ENCODE assay signal across 8 cellular contexts in the genomic region with DNA sequence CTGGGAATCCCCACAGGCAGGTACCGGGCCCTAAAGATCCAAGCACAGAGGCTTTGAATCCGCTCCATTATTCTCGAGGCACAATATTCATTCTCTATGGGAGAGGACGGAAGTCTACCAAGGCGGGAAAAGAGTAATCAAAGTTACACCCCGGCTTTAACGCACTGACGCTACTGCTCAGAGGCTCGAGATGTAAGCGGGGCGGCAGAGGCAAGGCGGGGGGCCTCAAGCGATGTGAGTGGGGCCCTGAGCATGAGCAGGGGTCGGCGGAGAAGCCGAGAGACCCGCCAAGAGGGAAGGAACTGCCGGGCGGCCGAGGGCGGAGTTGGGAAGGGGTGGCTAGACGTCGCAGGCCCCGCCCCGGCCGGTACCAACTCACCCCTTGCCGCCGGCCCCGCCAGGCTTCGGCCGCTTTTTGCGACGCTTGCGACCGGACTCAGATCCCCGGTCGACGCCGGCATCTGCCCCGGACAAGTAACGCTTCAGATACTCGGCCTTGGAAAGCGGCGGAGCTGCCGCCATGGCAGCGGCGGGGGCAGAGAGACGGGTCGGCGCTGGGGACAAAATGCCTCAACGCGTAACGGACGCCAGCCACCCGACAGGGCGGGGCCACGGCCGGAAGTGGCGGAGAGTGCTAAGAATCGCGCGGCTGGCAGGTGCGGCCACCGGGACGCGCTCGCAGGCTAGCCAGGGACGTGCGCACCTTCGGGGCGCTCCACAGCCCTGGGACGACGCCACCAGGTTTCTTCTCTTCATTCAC. TPM values are rescaled to one million over a fixed set of nuclear protein-coding genes. Genes with fewer than 3 reads are reported as not detected.
A peak's percentile ranks its signal among the peaks of the same experiment; 100 is the strongest.
DNase-seq lines count a peak whose midpoint lies in the region; ATAC-seq and TF ChIP-seq lines count a peak whose summit lies in the region.

A gene with protein sequence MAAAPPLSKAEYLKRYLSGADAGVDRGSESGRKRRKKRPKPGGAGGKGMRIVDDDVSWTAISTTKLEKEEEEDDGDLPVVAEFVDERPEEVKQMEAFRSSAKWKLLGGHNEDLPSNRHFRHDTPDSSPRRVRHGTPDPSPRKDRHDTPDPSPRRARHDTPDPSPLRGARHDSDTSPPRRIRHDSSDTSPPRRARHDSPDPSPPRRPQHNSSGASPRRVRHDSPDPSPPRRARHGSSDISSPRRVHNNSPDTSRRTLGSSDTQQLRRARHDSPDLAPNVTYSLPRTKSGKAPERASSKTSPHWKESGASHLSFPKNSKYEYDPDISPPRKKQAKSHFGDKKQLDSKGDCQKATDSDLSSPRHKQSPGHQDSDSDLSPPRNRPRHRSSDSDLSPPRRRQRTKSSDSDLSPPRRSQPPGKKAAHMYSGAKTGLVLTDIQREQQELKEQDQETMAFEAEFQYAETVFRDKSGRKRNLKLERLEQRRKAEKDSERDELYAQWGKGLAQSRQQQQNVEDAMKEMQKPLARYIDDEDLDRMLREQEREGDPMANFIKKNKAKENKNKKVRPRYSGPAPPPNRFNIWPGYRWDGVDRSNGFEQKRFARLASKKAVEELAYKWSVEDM (minus strand): TSS at position 545 of the 760 bp plus-strand sequence. CDS start 23 bp downstream, at position 522.

- 0% methylated on average over 53 to 73 of the region's 73 CpGs for WGBS in stomach, 5 donors

- no peak for TF ChIP-seq EP300 in stomach (IDR thresholded peaks at IDR 0.05)

- no peaks in the 10 kb centered on the region for H3K27me3 ChIP-seq in GM23338 (ENCODE audit: insufficient read depth)
- no peaks in the 10 kb centered on the region for H3K27me3 ChIP-seq in stomach

- 0 out of 2 replicates have a peak, but pooled peaks cover 5% of the 10 kb centered on the region for H3F3A ChIP-seq in GM23338 (replicated peaks; ENCODE audit: low read depth)

- H3K79me2 ChIP-seq in GM23338 (replicated peaks; ENCODE audit: insufficient read depth): peaks cover 34% of the 10 kb centered on the region

- no peaks in the 10 kb centered on the region for H3K9me2 ChIP-seq in GM23338 (ENCODE audit: insufficient read depth)

- TF ChIP-seq CTCF in GM23338 (conservative IDR thresholded peaks at IDR 0.05; ENCODE audit: low read depth in 2 of 2): no peak
- TF ChIP-seq CTCF in LNCaP clone FGC (IDR thresholded peaks at IDR 0.05; ENCODE audit: control insufficient read depth, extremely low read depth, insufficient read depth): no peak; the same call in 1 of the 2 replicates
- TF ChIP-seq CTCF in fibroblast of the aortic adventitia (IDR thresholded peaks at IDR 0.05; ENCODE audit: insufficient read depth, low read length): no peak
- no peak for TF ChIP-seq CTCF in nephron progenitor cell (IDR thresholded peaks at IDR 0.05)
- peak in 1 of 7 experiments; percentile 8 for TF ChIP-seq CTCF in stomach (IDR thresholded peaks at IDR 0.05)

- H3K4me1 ChIP-seq in GM23338 (ENCODE audit: insufficient read depth) (peaks cover 20% of the 10 kb centered on the region), stomach (peaks cover 19 to 34% (median 28%) of the 10 kb centered on the region in 4 donors)

- H3K9me3 Mint-ChIP-seq in GM23338: no peaks in the 10 kb centered on the region
- H3K9me3 Mint-ChIP-seq in nephron progenitor cell: no peaks in the 10 kb centered on the region

- H3K27ac ChIP-seq in GM23338 (ENCODE audit: low read depth) (peak within 1 kb of the TSS; percentile 91), stomach (peak within 1 kb of the TSS; percentile 90 to 96 (median 94))

- H4K20me1 ChIP-seq in GM23338 (replicated peaks; ENCODE audit: insufficient read depth): no peaks in the 10 kb centered on the region

- H3K9me3 ChIP-seq in stomach: no peaks in the 10 kb centered on the region

- peak within 1 kb of the TSS; percentile 92 for H2AFZ ChIP-seq in GM23338

- H3K4me3 ChIP-seq in GM23338 (peak within 1 kb of the TSS; percentile 76), LNCaP clone FGC (ENCODE audit: low read depth, low read length) (peak within 1 kb of the TSS; percentile 98), fibroblast of the aortic adventitia (ENCODE audit: low read depth, low read length) (peak within 1 kb of the TSS; percentile 89), stomach (peak within 1 kb of the TSS; percentile 78 to 96 (median 87))

- H3K4me3 Mint-ChIP-seq in GM23338 (peak within 1 kb of the TSS; percentile 94), nephron progenitor cell (peak within 1 kb of the TSS; percentile 93)

- ATAC-seq in GM23338: peak; percentile 95

- intact Hi-C loops in stomach (cut with DNase I; ENCODE audit: low total_unique reads): no loop called here

- H3K36me3 ChIP-seq in GM23338 (ENCODE audit: insufficient read depth) (peaks cover 6% of the 10 kb centered on the region; the same call in 1 of the 2 replicates), stomach (peaks cover 8 to 44% (median 42%) of the 10 kb centered on the region in 4 donors)

- DNase-seq in EH (ENCODE audit: low read depth): peak; percentile 81
- peak; percentile 96 for DNase-seq in GM23338 (ENCODE audit: low spot score)
- peak; percentile 56 for DNase-seq in LNCaP clone FGC (ENCODE audit: low read depth)
- DNase-seq in SHP77 (lab: John Stamatoyannopoulos, UW): peak; percentile 80 to 86
- DNase-seq in activated effector memory CD4-positive, alpha-beta T cell treated with Interleukin-2 at 50 U/mL for 16 hours: peak; percentile 94
- peak; percentile 73 for DNase-seq in fibroblast of the aortic adventitia (ENCODE audit: low read depth)
- DNase-seq in nephron progenitor cell: peak; percentile 95
- DNase-seq in stomach: peak; percentile 92

- peak in 1 of 4 donors; percentile 14 for TF ChIP-seq POLR2A in stomach (IDR thresholded peaks at IDR 0.05)

- H3K36me3 Mint-ChIP-seq in GM23338 (ENCODE audit: low read depth): peaks cover 41% of the 10 kb centered on the region
- peaks cover 33% of the 10 kb centered on the region for H3K36me3 Mint-ChIP-seq in nephron progenitor cell (ENCODE audit: low read depth)

- H3K4me1 Mint-ChIP-seq in GM23338: peaks cover 20% of the 10 kb centered on the region
- peaks cover 35% of the 10 kb centered on the region for H3K4me1 Mint-ChIP-seq in nephron progenitor cell

- H3K27ac Mint-ChIP-seq in GM23338 (peak within 1 kb of the TSS; percentile 92), nephron progenitor cell (peak within 1 kb of the TSS; percentile 83)

- H3K27me3 Mint-ChIP-seq in GM23338 (ENCODE audit: insufficient read depth, low read depth, poor library complexity) (peaks cover 4% of the 10 kb centered on the region), nephron progenitor cell (ENCODE audit: low read depth, poor library complexity) (no peaks in the 10 kb centered on the region)

- H3K4me2 ChIP-seq in GM23338: peak within 1 kb of the TSS; percentile 87

TF ChIP-seq in GM23338, 12 proteins besides CTCF, POLR2A, EP300 and RAD21:
- TF ChIP-seq, protein P1, sequence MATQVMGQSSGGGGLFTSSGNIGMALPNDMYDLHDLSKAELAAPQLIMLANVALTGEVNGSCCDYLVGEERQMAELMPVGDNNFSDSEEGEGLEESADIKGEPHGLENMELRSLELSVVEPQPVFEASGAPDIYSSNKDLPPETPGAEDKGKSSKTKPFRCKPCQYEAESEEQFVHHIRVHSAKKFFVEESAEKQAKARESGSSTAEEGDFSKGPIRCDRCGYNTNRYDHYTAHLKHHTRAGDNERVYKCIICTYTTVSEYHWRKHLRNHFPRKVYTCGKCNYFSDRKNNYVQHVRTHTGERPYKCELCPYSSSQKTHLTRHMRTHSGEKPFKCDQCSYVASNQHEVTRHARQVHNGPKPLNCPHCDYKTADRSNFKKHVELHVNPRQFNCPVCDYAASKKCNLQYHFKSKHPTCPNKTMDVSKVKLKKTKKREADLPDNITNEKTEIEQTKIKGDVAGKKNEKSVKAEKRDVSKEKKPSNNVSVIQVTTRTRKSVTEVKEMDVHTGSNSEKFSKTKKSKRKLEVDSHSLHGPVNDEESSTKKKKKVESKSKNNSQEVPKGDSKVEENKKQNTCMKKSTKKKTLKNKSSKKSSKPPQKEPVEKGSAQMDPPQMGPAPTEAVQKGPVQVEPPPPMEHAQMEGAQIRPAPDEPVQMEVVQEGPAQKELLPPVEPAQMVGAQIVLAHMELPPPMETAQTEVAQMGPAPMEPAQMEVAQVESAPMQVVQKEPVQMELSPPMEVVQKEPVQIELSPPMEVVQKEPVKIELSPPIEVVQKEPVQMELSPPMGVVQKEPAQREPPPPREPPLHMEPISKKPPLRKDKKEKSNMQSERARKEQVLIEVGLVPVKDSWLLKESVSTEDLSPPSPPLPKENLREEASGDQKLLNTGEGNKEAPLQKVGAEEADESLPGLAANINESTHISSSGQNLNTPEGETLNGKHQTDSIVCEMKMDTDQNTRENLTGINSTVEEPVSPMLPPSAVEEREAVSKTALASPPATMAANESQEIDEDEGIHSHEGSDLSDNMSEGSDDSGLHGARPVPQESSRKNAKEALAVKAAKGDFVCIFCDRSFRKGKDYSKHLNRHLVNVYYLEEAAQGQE (IDR thresholded peaks at IDR 0.05; ENCODE audit: unreplicated experiment): no peak
- peak; percentile 55 for TF ChIP-seq CREB1 (CRISPR knock-in tag; IDR thresholded peaks at IDR 0.05; ENCODE audit: low read depth)
- TF ChIP-seq ZNF331 (CRISPR knock-in tag; IDR thresholded peaks at IDR 0.05; ENCODE audit: low read depth): no peak
- no peak for TF ChIP-seq EZH2phosphoT487 (IDR thresholded peaks at IDR 0.05; ENCODE audit: unreplicated experiment)
- TF ChIP-seq POLR2AphosphoS5 (IDR thresholded peaks at IDR 0.05; ENCODE audit: low read depth): peak; percentile 78
- no peak for TF ChIP-seq EZH2 (IDR thresholded peaks at IDR 0.05; ENCODE audit: low read depth, unreplicated experiment)
- TF ChIP-seq, protein P2, sequence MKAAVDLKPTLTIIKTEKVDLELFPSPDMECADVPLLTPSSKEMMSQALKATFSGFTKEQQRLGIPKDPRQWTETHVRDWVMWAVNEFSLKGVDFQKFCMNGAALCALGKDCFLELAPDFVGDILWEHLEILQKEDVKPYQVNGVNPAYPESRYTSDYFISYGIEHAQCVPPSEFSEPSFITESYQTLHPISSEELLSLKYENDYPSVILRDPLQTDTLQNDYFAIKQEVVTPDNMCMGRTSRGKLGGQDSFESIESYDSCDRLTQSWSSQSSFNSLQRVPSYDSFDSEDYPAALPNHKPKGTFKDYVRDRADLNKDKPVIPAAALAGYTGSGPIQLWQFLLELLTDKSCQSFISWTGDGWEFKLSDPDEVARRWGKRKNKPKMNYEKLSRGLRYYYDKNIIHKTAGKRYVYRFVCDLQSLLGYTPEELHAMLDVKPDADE (IDR thresholded peaks at IDR 0.05): peak; percentile 76

RNA-seq across cellular contexts. Expression of the gene that starts here (rescaled TPM):
- 17.6 and 24.8 TPM in 2 replicates for total RNA-seq in GM23338 (2014; rRNA removed; shearing (Covaris generic))
- polyA plus RNA-seq in GM23338 (2016; fragmentation: Nextera tagmentation; extraction: Ambion mirVana): 13.4 and 17.0 TPM in 2 replicates
- 14.6 and 21.8 TPM in 2 replicates for total RNA-seq in fibroblast of the aortic adventitia (ENCODE audit: low replicate concordance)
- 10 to 100 TPM in 4 of 5 donors, 1 to 10 TPM in 1; 4.1 to 18.2 (median 15.1) TPM for total RNA-seq in stomach
- 10 to 100 TPM; 14.6 to 21.7 (median 16.4) TPM for polyA plus RNA-seq in stomach

Comparison
In these comparisons a context has a peak if more than half of its experiments do, and no peak if none do; other contexts are left out.
1. Peak in every context shown above with its lines: DNase-seq, ATAC-seq, H3K4me3 ChIP-seq and H3K27ac ChIP-seq.